Comparison of ENCODE assay signal across 1 cellular context in genomic region chr3:169966951-169967915, GRCh38.
A peak's percentile ranks its signal among the peaks of the same experiment; 100 is the strongest.
TF ChIP-seq lines count a peak whose summit lies in the region.

No MANE protein-coding gene starts in this region.

TF ChIP-seq in H1, 55 proteins besides CTCF, POLR2A, EP300 and RAD21:
- TF ChIP-seq MAFK (IDR thresholded peaks at IDR 0.05; ENCODE audit: low read depth, low read length) (no peak), KDM1A (IDR thresholded peaks at IDR 0.05; ENCODE audit: borderline replicate concordance, low read length) (no peak), USF2 (IDR thresholded peaks at IDR 0.05; ENCODE audit: low read length) (no peak), BACH1 (IDR thresholded peaks at IDR 0.05; ENCODE audit: low read length) (no peak), HDAC6 (IDR thresholded peaks at IDR 0.05; ENCODE audit: low read depth, low read length) (no peak), TAF1 (IDR thresholded peaks at IDR 0.05; ENCODE audit: low read depth, low read length) (peak; percentile 52), POLR2AphosphoS5 (IDR thresholded peaks at IDR 0.05; ENCODE audit: low read depth, low read length) (peak; percentile 79), EGR1 (IDR thresholded peaks at IDR 0.05; ENCODE audit: borderline replicate concordance, low read depth, low read length) (no peak), CBX5 (IDR thresholded peaks at IDR 0.05; ENCODE audit: low read depth, low read length) (no peak), RNF2 (IDR thresholded peaks at IDR 0.05; ENCODE audit: borderline replicate concordance, low read depth, low read length, missing control alignments, poor library complexity, severe bottlenecking) (no peak), RBBP5 (IDR thresholded peaks at IDR 0.05; ENCODE audit: borderline replicate concordance, low read depth, low read length) (peak; percentile 78; the same call in 1 of the 2 replicates), KDM5A (IDR thresholded peaks at IDR 0.05; ENCODE audit: low read length) (no peak), SRF (IDR thresholded peaks at IDR 0.05; ENCODE audit: low read depth, low read length) (no peak), FOSL1 (IDR thresholded peaks at IDR 0.05; ENCODE audit: insufficient read depth, low read depth, low read length) (no peak), PHF8 (conservative IDR thresholded peaks at IDR 0.05; ENCODE audit: low read depth, low read length) (no peak), KDM4A (IDR thresholded peaks at IDR 0.05; ENCODE audit: low read depth, low read length, severe bottlenecking) (no peak), GABPA (IDR thresholded peaks at IDR 0.05; ENCODE audit: borderline replicate concordance, insufficient read depth, low read length) (no peak), TEAD4 (IDR thresholded peaks at IDR 0.05; ENCODE audit: low read depth, low read length) (no peak), NANOG (IDR thresholded peaks at IDR 0.05; ENCODE audit: insufficient read depth, low read depth, low read length, poor library complexity, severe bottlenecking) (no peak), HDAC2 (IDR thresholded peaks at IDR 0.05; ENCODE audit: borderline replicate concordance in 1 of 2, low read depth in 2 of 2, low read length in 2 of 2) (no peak), CEBPB (IDR thresholded peaks at IDR 0.05; ENCODE audit: low read depth, low read length) (no peak)
TF ChIP-seq in H1: peak in this region for 3.
